8 cellular contexts compared by ENCODE assay signal in the genomic region with DNA sequence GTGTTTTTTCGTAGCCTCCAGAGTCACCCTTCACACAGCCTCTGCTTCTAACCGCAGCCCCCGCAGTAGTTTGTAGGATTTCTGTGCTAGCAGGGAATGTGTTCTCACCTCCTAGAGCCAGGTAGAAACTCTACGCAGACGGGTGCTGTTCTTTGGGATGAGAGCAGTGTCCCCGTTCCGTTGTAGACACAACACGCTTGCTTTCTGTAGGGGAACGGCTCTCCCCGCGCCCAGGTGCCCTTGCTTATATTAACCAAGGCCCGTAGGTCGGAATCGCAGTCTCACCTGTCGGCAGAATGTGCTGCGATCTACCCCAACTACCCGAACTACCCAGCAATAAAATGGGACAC.
DNase-seq lines count a peak whose midpoint lies in the region; ATAC-seq and TF ChIP-seq lines count a peak whose summit lies in the region.

No MANE protein-coding gene starts in this region.

- H3K27me3 ChIP-seq in SU-DHL-6 (ENCODE audit: low read length) = no peaks in the 10 kb centered on the region

- peak overlapping the region; percentile 5; the same call in 1 of the 2 replicates for H3K9ac ChIP-seq in SU-DHL-6 (ENCODE audit: low read length)

- TF ChIP-seq CTCF in SU-DHL-6 (IDR thresholded peaks at IDR 0.05; ENCODE audit: insufficient read depth, low read length, poor library complexity, severe bottlenecking) = no peak
- no peak for TF ChIP-seq CTCF in fibroblast of pulmonary artery (IDR thresholded peaks at IDR 0.05; ENCODE audit: low read length, missing control alignments)

- no peaks in the 10 kb centered on the region for H3F3A ChIP-seq in SU-DHL-6 (ENCODE audit: insufficient read depth)

- H3K27ac ChIP-seq in SU-DHL-6 (ENCODE audit: low read depth, low read length) = no peak overlapping the region

- H3K4me3 ChIP-seq in SU-DHL-6 (ENCODE audit: insufficient read depth, low read length, poor library complexity, severe bottlenecking) (peak overlapping the region; percentile 33), fibroblast of pulmonary artery (replicated peaks; ENCODE audit: low read depth, low read length) (peak overlapping the region; percentile 63), skeletal muscle cell (ENCODE audit: low read depth, low read length) (peak overlapping the region; percentile 57)

- no peaks in the 10 kb centered on the region for H3K36me3 ChIP-seq in SU-DHL-6 (ENCODE audit: low read length)

- H3K79me2 ChIP-seq in SU-DHL-6 (ENCODE audit: insufficient read depth, low read length) = no peaks in the 10 kb centered on the region

- peak overlapping the region; percentile 47 for H3K4me2 ChIP-seq in SU-DHL-6 (ENCODE audit: low read depth, low read length, poor library complexity, severe bottlenecking)

- no peaks in the 10 kb centered on the region for H4K20me1 ChIP-seq in SU-DHL-6 (ENCODE audit: low read depth, low read length)

- no peaks in the 10 kb centered on the region for H3K9me2 ChIP-seq in SU-DHL-6 (replicated peaks; ENCODE audit: insufficient read depth, low read length)

- no peak for ATAC-seq in GM19023 (IDR thresholded peaks at IDR 0.05; ENCODE audit: unreplicated experiment)

- no peaks in the 10 kb centered on the region for H3K9me3 ChIP-seq in SU-DHL-6 (ENCODE audit: insufficient read depth, low read length)

- DNase-seq in DMS53 (lab: John Stamatoyannopoulos, UW) = peak; percentile 84
- DNase-seq in DMS53 treated with DMSO at 0.1 percent for 48 hours (lab: John Stamatoyannopoulos, UW; ENCODE audit: unreplicated experiment) = no peak
- DNase-seq in fibroblast of pulmonary artery (ENCODE audit: low read depth) = no peak
- DNase-seq in skeletal muscle cell (ENCODE audit: low read depth) = no peak
- DNase-seq in central memory CD4-positive, alpha-beta T cell = no peak
- DNase-seq in NCI-H2171 (lab: John Stamatoyannopoulos, UW) = no peak

- H2AFZ ChIP-seq in SU-DHL-6 (ENCODE audit: low read depth, low read length, severe bottlenecking) = peak overlapping the region; percentile 69
